10 cellular contexts compared by ENCODE assay signal in the genomic region with DNA sequence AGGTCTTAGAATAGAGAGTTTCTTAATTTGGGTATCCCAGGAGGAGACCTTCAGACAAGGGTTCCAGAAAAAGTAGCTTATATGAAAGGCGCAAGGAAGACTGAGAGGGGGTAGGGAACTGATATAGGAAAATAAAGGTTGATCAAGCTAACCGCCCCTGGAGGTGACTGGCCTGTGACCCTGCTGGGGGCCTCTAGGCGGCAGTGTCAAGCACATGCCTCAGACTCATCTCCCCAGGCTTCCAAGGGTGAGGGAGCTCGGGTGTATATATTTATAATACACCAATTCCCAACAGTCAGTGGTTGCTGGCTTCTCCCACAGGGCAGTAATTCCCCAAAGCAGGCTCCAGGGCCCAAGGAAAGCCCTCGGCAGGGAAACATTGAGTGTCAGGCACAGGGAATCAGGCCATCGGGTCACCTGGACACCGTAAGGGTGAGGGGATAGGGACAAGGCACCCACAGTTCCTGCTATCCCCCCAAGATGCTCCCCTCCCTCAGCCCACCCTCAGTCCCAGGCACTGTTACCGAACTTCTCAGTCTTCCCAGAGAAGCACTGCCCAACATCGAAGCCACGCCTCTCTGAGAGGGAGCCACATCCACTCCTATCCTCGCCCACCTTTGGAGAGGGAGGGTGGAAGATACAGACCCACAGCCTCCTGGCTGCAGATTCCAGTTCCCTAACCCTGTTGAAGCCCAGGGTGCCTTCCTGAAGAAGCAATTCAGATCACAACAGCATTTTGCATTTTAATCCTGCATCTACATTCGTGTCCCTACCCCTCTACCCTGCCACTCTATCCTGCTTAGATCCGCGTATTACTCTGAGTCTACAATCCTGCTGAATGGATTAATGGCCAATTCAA. TPM values are rescaled to one million over a fixed set of nuclear protein-coding genes. Genes with fewer than 3 reads are reported as not detected.
DNase-seq lines count a peak whose midpoint lies in the region; ATAC-seq and TF ChIP-seq lines count a peak whose summit lies in the region.
"Had no signal": no experiment of that assay in that cellular context is flagged by ENCODE, and none has a peak within 500 bp of the region (broad histone marks: within the 10 kb centered on the region; RNA-seq: fewer than 3 reads in every experiment).

No MANE protein-coding gene starts in this region.

- no peaks in the 10 kb centered on the region for H3K9me2 ChIP-seq in OCI-LY1 (ENCODE audit: low read depth, low read length)

- H2AFZ ChIP-seq in OCI-LY1 (ENCODE audit: low read length), result no peak overlapping the region

- H3K4me3 ChIP-seq in OCI-LY1 (ENCODE audit: low read depth, low read length, poor library complexity, severe bottlenecking), result no peak overlapping the region
- H3K4me3 ChIP-seq in aorta (ENCODE audit: low read length in 2 of 2), result no peak overlapping the region
- no peak overlapping the region for H3K4me3 ChIP-seq in MG63

- no peaks in the 10 kb centered on the region for H3K9me3 ChIP-seq in OCI-LY1 (ENCODE audit: low read length)
- H3K9me3 ChIP-seq in aorta (ENCODE audit: control insufficient read depth, low read length), result no peaks in the 10 kb centered on the region
- H3K9me3 ChIP-seq in MG63, result no peaks in the 10 kb centered on the region

- H3K27me3 ChIP-seq in OCI-LY1 (ENCODE audit: insufficient read depth, low read length) (no peaks in the 10 kb centered on the region), aorta (ENCODE audit: control insufficient read depth in 1 of 2, insufficient read depth in 2 of 2, low read length in 1 of 2) (no peaks in the 10 kb centered on the region), MG63 (no peaks in the 10 kb centered on the region)

- H3K27ac ChIP-seq in OCI-LY1 (ENCODE audit: low read depth, low read length, poor library complexity, severe bottlenecking) (no peak overlapping the region), aorta (ENCODE audit: low read depth in 1 of 2, low read length in 2 of 2) (no peak overlapping the region)

- peaks cover 19% of the 10 kb centered on the region for H3K4me1 ChIP-seq in OCI-LY1 (ENCODE audit: insufficient read depth, low read length, severe bottlenecking)
- no peaks in the 10 kb centered on the region for H3K4me1 ChIP-seq in aorta (ENCODE audit: control insufficient read depth in 1 of 2, insufficient read depth in 2 of 2, low read length in 2 of 2)

- peak; percentile 63 for TF ChIP-seq CTCF in OCI-LY1 (IDR thresholded peaks at IDR 0.05; ENCODE audit: low read length)

- H3K79me2 ChIP-seq in OCI-LY1 (ENCODE audit: insufficient read depth, low read length), result no peaks in the 10 kb centered on the region

- ATAC-seq in GM21528 (IDR thresholded peaks at IDR 0.05; ENCODE audit: low FRiP score, unreplicated experiment) (peak; percentile 74), aorta (ENCODE audit: low FRiP score) (no peak)

- H3K36me3 ChIP-seq in OCI-LY1 (ENCODE audit: insufficient read depth, low read length) (no peaks in the 10 kb centered on the region), aorta (ENCODE audit: control insufficient read depth in 1 of 2, insufficient read depth in 2 of 2, low read length in 1 of 2) (no peaks in the 10 kb centered on the region), MG63 (no peaks in the 10 kb centered on the region)

- intact Hi-C loops in aorta (cut with DNase I), result no loop called here

- peak; percentile 27 for DNase-seq in EH (ENCODE audit: low read depth)
- peak; percentile 58 for DNase-seq in iPS DF 4.7 (ENCODE audit: extremely low read depth, low spot score)
- DNase-seq in stimulated activated naive CD4-positive, alpha-beta T cell (lab: John Stamatoyannopoulos, UW), result no peak
- no peak for DNase-seq in aorta
- DNase-seq in GDM1 (lab: John Stamatoyannopoulos, UW), result no peak
- DNase-seq in MG63, result no peak
- DNase-seq: NCI-H2081 had no signal

- H3K9ac ChIP-seq in OCI-LY1 (ENCODE audit: low read length), result no peak overlapping the region

- no peak overlapping the region for H3K4me2 ChIP-seq in OCI-LY1 (ENCODE audit: low read length)

- no peaks in the 10 kb centered on the region for H4K20me1 ChIP-seq in OCI-LY1 (ENCODE audit: insufficient read depth, low read length)

- WGBS in aorta, 2 donors, result 86 to 91% methylated on average over 14 of the region's 14 CpGs

- no peaks in the 10 kb centered on the region for H3F3A ChIP-seq in OCI-LY1 (ENCODE audit: insufficient read depth, low read length)

RNA-seq across cellular contexts. Expression of gene CAV3, which starts 19.5 kb away (rescaled TPM):
- not detected for total RNA-seq in aorta
- under 1 TPM in 1 of 2 donors, not detected in 1; 0.25 TPM for polyA plus RNA-seq in aorta
- total RNA-seq in MG63 (2014; rRNA removed; shearing (Covaris generic); ENCODE audit: low replicate concordance), result not detected in 2 replicates
- total RNA-seq: fibroblast of lung had no signal
- polyA plus RNA-seq: fibroblast of lung had no signal

RNA-seq across cellular contexts. Expression of gene OXTR, which starts 55.3 kb away (rescaled TPM):
- total RNA-seq in aorta, result 1 to 10 TPM in 1 of 2 donors, under 1 TPM in 1; 0.54 to 2.3 TPM
- polyA plus RNA-seq in aorta, result under 1 TPM in 1 of 2 donors, not detected in 1; 0.72 TPM
- total RNA-seq in MG63 (2014; rRNA removed; shearing (Covaris generic); ENCODE audit: low replicate concordance), result 0.03 and 0.15 TPM in 2 replicates

Comparison
In these comparisons a context has a peak if more than half of its experiments do, and no peak if none do; other contexts are left out.
1. DNase-seq: peak in EH (single experiment) and iPS DF 4.7 (single experiment); none in stimulated activated naive CD4-positive, alpha-beta T cell (0 of 6), aorta (0 of 2), GDM1 (single experiment) and MG63 (single experiment).